In the genomic region with DNA sequence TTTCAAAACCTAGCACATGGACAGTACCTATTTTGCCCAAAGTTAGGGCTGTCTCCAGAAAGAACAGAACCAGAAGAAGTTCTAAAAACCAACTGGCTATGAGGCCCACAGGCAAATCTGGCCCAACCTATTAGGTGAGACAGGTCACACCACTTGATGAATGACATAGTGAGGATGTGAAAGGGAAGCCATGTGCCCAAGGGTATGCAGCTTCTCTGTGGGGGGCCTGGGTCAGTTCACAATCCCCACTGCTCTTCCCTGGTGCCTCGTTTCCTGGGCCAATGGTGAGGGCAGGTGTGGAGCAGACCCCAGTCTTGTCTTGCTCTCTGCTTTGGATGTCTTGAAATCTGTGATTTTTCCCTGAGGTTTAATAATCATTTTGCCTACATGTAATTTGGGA, we compare ENCODE assay signal across 15 cellular contexts. TPM values are rescaled to one million over a fixed set of nuclear protein-coding genes. Genes with fewer than 3 reads are reported as not detected.
A peak's percentile ranks its signal among the peaks of the same experiment; 100 is the strongest.
DNase-seq lines count a peak whose midpoint lies in the region; ATAC-seq and TF ChIP-seq lines count a peak whose summit lies in the region.
"Had no signal": no experiment of that assay in that cellular context is flagged by ENCODE, and none has a peak within 500 bp of the region (broad histone marks: within the 10 kb centered on the region; RNA-seq: fewer than 3 reads in every experiment).

No MANE protein-coding gene starts in this region.

- H3K27ac Mint-ChIP-seq in brain: peak overlapping the region in 4 of 5 experiments; percentile 18 to 81 (median 38)
- H3K27ac Mint-ChIP-seq: CD8-positive, alpha-beta memory T cell had no signal

- no peaks in the 10 kb centered on the region for H3K36me3 ChIP-seq in effector memory CD4-positive, alpha-beta T cell (ENCODE audit: control insufficient read depth, insufficient read depth, low read length)
- H3K36me3 ChIP-seq: BLaER1 had no signal

- DNase-seq in NCI-H146 (lab: John Stamatoyannopoulos, UW) (peak; percentile 25), NCI-H146 treated with DMSO at 0.1 percent for 48 hours (lab: John Stamatoyannopoulos, UW; ENCODE audit: unreplicated experiment) (no peak), iPS-NIHi11 (ENCODE audit: low spot score) (peak; percentile 44)
- DNase-seq in effector CD4-positive, alpha-beta T cell: no peak
- no peak for DNase-seq in effector memory CD4-positive, alpha-beta T cell
- DNase-seq: AML-193; Caco-2; CD8-positive, alpha-beta memory T cell; DND-41; GF-D8 had no signal

- H3K27ac ChIP-seq in effector memory CD4-positive, alpha-beta T cell (ENCODE audit: insufficient read depth, low read length, poor library complexity, severe bottlenecking): no peak overlapping the region
- H3K27ac ChIP-seq: 22Rv1, BLaER1 had no signal

- no peak overlapping the region for H3K4me3 Mint-ChIP-seq in brain
- H3K4me3 Mint-ChIP-seq: CD8-positive, alpha-beta memory T cell had no signal

- H3K4me3 ChIP-seq in effector memory CD4-positive, alpha-beta T cell (ENCODE audit: insufficient read depth, low read depth, low read length, poor library complexity, severe bottlenecking): no peak overlapping the region
- H3K4me3 ChIP-seq: BLaER1 had no signal

- H3K27me3 Mint-ChIP-seq in brain: peaks cover 3% of the 10 kb centered on the region

- H3K27me3 ChIP-seq in effector memory CD4-positive, alpha-beta T cell (replicated peaks; ENCODE audit: control insufficient read depth, insufficient read depth, low read length, poor library complexity, severe bottlenecking): peaks cover 5% of the 10 kb centered on the region

- no peak for TF ChIP-seq CTCF in brain (conservative IDR thresholded peaks at IDR 0.05)

- H3K9me3 Mint-ChIP-seq in brain: no peaks in the 10 kb centered on the region
- H3K9me3 Mint-ChIP-seq: CD8-positive, alpha-beta memory T cell had no signal

- no peaks in the 10 kb centered on the region for H3K9me3 ChIP-seq in effector memory CD4-positive, alpha-beta T cell (ENCODE audit: control insufficient read depth, low read length)
- H3K9me3 ChIP-seq: BLaER1, Caco-2 had no signal

- no peaks in the 10 kb centered on the region for H3K4me1 ChIP-seq in effector memory CD4-positive, alpha-beta T cell (ENCODE audit: control insufficient read depth, insufficient read depth, low read length, poor library complexity, severe bottlenecking)

- peaks cover 69% of the 10 kb centered on the region for H3K4me1 Mint-ChIP-seq in brain
- H3K4me1 Mint-ChIP-seq: CD8-positive, alpha-beta memory T cell had no signal

- ATAC-seq in GM21737 (IDR thresholded peaks at IDR 0.05; ENCODE audit: unreplicated experiment): no peak
- ATAC-seq: HepG2 had no signal

- no peaks in the 10 kb centered on the region for H3K36me3 Mint-ChIP-seq in brain
- H3K36me3 Mint-ChIP-seq: CD8-positive, alpha-beta memory T cell had no signal

RNA-seq across cellular contexts. Expression of a gene that starts 8.9 kb away (rescaled TPM):
- polyA plus RNA-seq in brain (ENCODE audit: insufficient read depth, low read depth, low replicate concordance): 25.6 TPM
- polyA plus RNA-seq: CD8-positive, alpha-beta memory T cell; HepG2 had no signal

Comparison
In these comparisons a context has a peak if more than half of its experiments do, and no peak if none do; other contexts are left out.
1. DNase-seq: peak in NCI-H146 (single experiment) and iPS-NIHi11 (single experiment); none in NCI-H146 treated with DMSO at 0.1 percent for 48 hours (single experiment), effector CD4-positive, alpha-beta T cell (single experiment) and effector memory CD4-positive, alpha-beta T cell (0 of 3).